In the genomic region with DNA sequence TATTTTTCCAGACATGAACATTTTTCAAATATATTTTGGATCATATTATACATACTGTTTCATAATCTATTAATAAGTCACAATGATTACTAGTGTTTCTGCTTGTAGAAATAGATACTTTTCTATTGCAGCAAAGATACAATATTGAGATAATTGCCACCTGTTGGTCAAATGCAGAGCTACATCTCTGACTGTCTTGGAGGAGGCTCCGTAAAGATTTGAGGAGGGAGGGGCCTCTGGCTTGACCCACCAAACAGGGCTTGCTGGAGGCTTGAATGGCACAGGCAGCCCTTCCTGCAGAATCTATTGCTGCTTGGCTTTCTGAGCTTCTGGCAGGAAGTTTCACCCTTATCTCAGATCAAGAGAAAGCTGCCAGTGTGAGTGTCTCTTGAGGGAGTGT, we compare ENCODE assay signal across 8 cellular contexts.
DNase-seq lines count a peak whose midpoint lies in the region; ATAC-seq and TF ChIP-seq lines count a peak whose summit lies in the region.

No MANE protein-coding gene starts in this region.

- no peak overlapping the region for H2AFZ ChIP-seq in fibroblast of lung (ENCODE audit: low read length)

- no peaks in the 10 kb centered on the region for H3K79me2 ChIP-seq in fibroblast of lung (ENCODE audit: control insufficient read depth, insufficient read depth, low read length)

- ATAC-seq in GM21360 (IDR thresholded peaks at IDR 0.05; ENCODE audit: unreplicated experiment) (peak; percentile 88), activated B cell treated with CpG ODN at 0.5 μM for 24 hours (ENCODE audit: low read depth) (peak; percentile 62), omental fat pad (ENCODE audit: low FRiP score) (peak; percentile 87)

- H3K9me3 Mint-ChIP-seq in activated B cell treated with CpG ODN at 0.5 μM for 24 hours, result no peaks in the 10 kb centered on the region

- H3K4me2 ChIP-seq in fibroblast of lung (ENCODE audit: extremely low read depth, insufficient read depth, low read length), result no peak overlapping the region

- TF ChIP-seq CTCF in activated B cell treated with CpG ODN at 0.5 μM for 24 hours (IDR thresholded peaks at IDR 0.05), result no peak
- peak; percentile 25 to 44 for TF ChIP-seq CTCF in fibroblast of lung (conservative IDR thresholded peaks at IDR 0.05 in 1 of 2, IDR thresholded peaks at IDR 0.05 in 1 of 2; ENCODE audit: low read depth in 1 of 2, low read length in 2 of 2)
- TF ChIP-seq CTCF in omental fat pad (IDR thresholded peaks at IDR 0.05), result no peak

- no peak overlapping the region for H3K27ac Mint-ChIP-seq in activated B cell treated with CpG ODN at 0.5 μM for 24 hours

- CTCF ChIA-PET in activated B cell treated with CpG ODN at 0.5 μM for 24 hours (lab: Charles Lee), result interaction anchor here (1.0 to 1.9 kb wide), 5 partner anchors 162 to 346 kb away, joined by 3 to 11 read pairs (median 4); no protein-coding TSS in a partner anchor

- H3K9ac ChIP-seq in fibroblast of lung (ENCODE audit: insufficient read depth, low read length), result no peak overlapping the region

- H4K20me1 ChIP-seq in fibroblast of lung (ENCODE audit: control insufficient read depth, extremely low read depth, insufficient read depth, low read length), result no peaks in the 10 kb centered on the region

- peaks cover 7% of the 10 kb centered on the region for H3K27me3 Mint-ChIP-seq in activated B cell treated with CpG ODN at 0.5 μM for 24 hours

- H3K36me3 Mint-ChIP-seq in activated B cell treated with CpG ODN at 0.5 μM for 24 hours (ENCODE audit: low read depth), result no peaks in the 10 kb centered on the region

- no peaks in the 10 kb centered on the region for H3K9me3 ChIP-seq in fibroblast of lung (ENCODE audit: control insufficient read depth, insufficient read depth, low read depth, low read length)

- no peaks in the 10 kb centered on the region for H3K4me1 Mint-ChIP-seq in activated B cell treated with CpG ODN at 0.5 μM for 24 hours

- no peak overlapping the region for H3K4me3 Mint-ChIP-seq in activated B cell treated with CpG ODN at 0.5 μM for 24 hours

- no peaks in the 10 kb centered on the region for H3K36me3 ChIP-seq in fibroblast of lung (ENCODE audit: control insufficient read depth, insufficient read depth, low read length)

- peak; percentile 43 for DNase-seq in Daoy (ENCODE audit: low read depth)
- peak; percentile 10 for DNase-seq in Jurkat, Clone E6-1 (ENCODE audit: low read depth, low spot score)
- DNase-seq in activated B cell treated with CpG ODN at 0.5 μM for 24 hours, result no peak
- peak; percentile 49 to 51 for DNase-seq in fibroblast of lung (ENCODE audit: low read depth in 2 of 2)
- no peak for DNase-seq in omental fat pad (ENCODE audit: low spot score)
- no peak for DNase-seq in DMS153 (lab: John Stamatoyannopoulos, UW)
- DNase-seq in NCI-H1048 (lab: John Stamatoyannopoulos, UW), result no peak

- no peak overlapping the region for H3K4me3 ChIP-seq in Jurkat, Clone E6-1 (ENCODE audit: low read length)
- H3K4me3 ChIP-seq in fibroblast of lung (replicated peaks in 1 of 4; ENCODE audit: control extremely low read depth in 1 of 4, insufficient read depth in 1 of 4, low read depth in 3 of 4, low read length in 4 of 4), result no peak overlapping the region

- intact Hi-C loops in activated B cell treated with CpG ODN at 0.5 μM for 24 hours (cut with micrococcal nuclease), result loop anchor here (1.0 to 5.0 kb wide), 3 partner anchors 142 to 344 kb away; a partner anchor contains a TSS

- H3K27me3 ChIP-seq in fibroblast of lung (ENCODE audit: control insufficient read depth, insufficient read depth, low read length), result no peaks in the 10 kb centered on the region

- POLR2A ChIA-PET in activated B cell treated with CpG ODN at 0.5 μM for 24 hours (lab: Charles Lee), result interaction anchor here (0.6 to 1.0 kb wide), 2 partner anchors 341 to 344 kb away, joined by 3 read pairs; no protein-coding TSS in a partner anchor

- H3K27ac ChIP-seq in fibroblast of lung (ENCODE audit: insufficient read depth, low read length), result no peak overlapping the region

- H3K4me1 ChIP-seq in fibroblast of lung (ENCODE audit: control insufficient read depth, extremely low read depth, insufficient read depth, low read length), result no peaks in the 10 kb centered on the region

Comparison
In these comparisons a context has a peak if more than half of its experiments do, and no peak if none do; other contexts are left out.
1. DNase-seq: peak in Daoy (single experiment), Jurkat, Clone E6-1 (single experiment) and fibroblast of lung (2 of 2); none in activated B cell treated with CpG ODN at 0.5 μM for 24 hours (single experiment), omental fat pad (single experiment), DMS153 (single experiment) and NCI-H1048 (single experiment).
2. CTCF ChIP-seq: peak in fibroblast of lung (2 of 2); none in activated B cell treated with CpG ODN at 0.5 μM for 24 hours (single experiment) and omental fat pad (0 of 3).
3. Peak in every context shown above with its lines, with median percentiles within 50 percentile points of each other: ATAC-seq.